Comparison of ENCODE assay signal across 32 cellular contexts in the genomic region with DNA sequence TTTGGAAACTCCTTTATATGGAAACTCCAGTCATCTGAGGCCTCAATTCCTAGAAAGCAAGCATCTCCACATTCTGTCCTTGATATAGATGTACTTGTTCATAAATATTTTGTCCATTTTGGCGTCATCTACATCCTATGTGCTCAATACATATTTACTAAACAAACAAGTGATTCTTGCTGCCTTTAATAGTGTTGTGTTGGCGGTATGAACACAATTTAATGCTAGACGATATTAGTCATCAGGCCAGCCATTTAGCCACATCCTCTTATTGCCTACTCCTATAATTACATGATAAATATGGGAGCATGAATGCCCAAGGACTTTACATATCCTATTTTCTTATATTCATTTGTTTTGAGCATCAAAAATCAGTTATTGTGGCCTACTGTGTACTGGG.
"Had no signal": no experiment of that assay in that cellular context is flagged by ENCODE, and none has a peak within 500 bp of the region (broad histone marks: within the 10 kb centered on the region; RNA-seq: fewer than 3 reads in every experiment).

No MANE protein-coding gene starts in this region.

- FAIRE-seq: astrocyte, RCC 7860 had no signal

- H3K36me3 ChIP-seq: adrenal gland, breast epithelium had no signal

- H3K27me3 ChIP-seq: adrenal gland, body of pancreas, breast epithelium had no signal

- H3K27ac ChIP-seq: adrenal gland, body of pancreas, breast epithelium, PC-9, VCaP had no signal

- H3K4me1 ChIP-seq: adrenal gland, body of pancreas, breast epithelium had no signal

- ATAC-seq: activated naive CD4-positive, alpha-beta T cell treated with anti-CD3 and anti-CD28 coated beads, Interleukin-2, amount 50 U/mL, for 72 hours; activated T-cell treated with anti-CD3 and anti-CD28 coated beads, Interleukin-2, amount 50 U/mL, for 4 hours; body of pancreas had no signal

- DNase-seq: activated B cell treated with CpG ODN at 0.5 μM for 24 hours; activated CD4-positive, alpha-beta memory T cell treated with anti-CD3 and anti-CD28 coated beads for 36 hours; activated CD4-positive, alpha-beta T cell treated with anti-CD3 and anti-CD28 coated beads for 4 hours; activated CD4-positive, alpha-beta T cell treated with anti-CD3 and anti-CD28 coated beads, Interleukin-2, amount 50 U/mL, for 1 hour; activated CD4-positive, CD25-positive, alpha-beta regulatory T cell treated with anti-CD3 and anti-CD28 coated beads, Interleukin-2, amount 50 U/mL, for 72 hours; activated CD8-positive, alpha-beta memory T cell treated with anti-CD3 and anti-CD28 coated beads, Interleukin-2, amount 50 U/mL, for 4 hours; activated gamma-delta T cell treated with Interleukin-2 at 50 U/mL for 16 hours; activated naive CD4-positive, alpha-beta T cell treated with anti-CD3 and anti-CD28 coated beads for 36 hours; activated T-cell treated with anti-CD3 and anti-CD28 coated beads for 4 hours; activated T-cell treated with anti-CD3 and anti-CD28 coated beads, Interleukin-2, amount 50 U/mL, for 4 hours; adrenal gland; body of pancreas; NCI-H1105 treated with DMSO at 0.1 percent for 48 hours; NCI-H1436; NCI-H1694; NCI-H1930; NCI-H2081 treated with DMSO at 0.1 percent for 48 hours; NCI-H226; NCI-H524 treated with DMSO at 0.1 percent for 48 hours; NCI-H748 treated with DMSO at 0.1 percent for 48 hours; NK-92 treated with Interleukin-12 subunit alpha and Interleukin-12 subunit beta, amount 100 ng/mL, for 24 hours; PC-9; Right ventricle myocardium superior; SW 1271; T-helper 1 cell; T-helper 2 cell; T-helper 9 cell had no signal

- H3K9me3 ChIP-seq: adrenal gland, body of pancreas, breast epithelium had no signal

- H2AFZ ChIP-seq: PC-9 had no signal

- H3K4me2 ChIP-seq: PC-9 had no signal

- H3K4me3 ChIP-seq: adrenal gland, body of pancreas, breast epithelium, PC-9 had no signal
